Comparison of ENCODE assay signal across 9 cellular contexts in the genomic region with DNA sequence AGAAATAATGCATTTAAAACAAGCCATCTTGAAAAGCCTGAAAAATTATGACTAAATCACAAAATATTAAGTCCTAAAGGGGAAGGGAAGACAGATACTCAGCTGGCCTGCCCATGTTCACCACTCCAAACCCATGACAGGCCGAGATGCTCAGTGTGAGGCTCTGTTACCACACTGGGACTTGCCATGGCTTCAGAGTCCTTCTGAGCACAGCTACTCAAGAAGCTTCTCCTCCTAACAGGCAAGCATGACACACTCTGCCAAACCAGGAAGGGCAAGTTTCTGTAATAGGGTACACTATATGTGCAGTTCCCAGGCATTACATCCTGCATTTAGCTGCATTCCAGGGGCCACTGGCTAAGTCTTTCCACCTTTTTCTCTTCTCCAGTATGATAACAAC. TPM values are rescaled to one million over a fixed set of nuclear protein-coding genes. Genes with fewer than 3 reads are reported as not detected.
DNase-seq lines count a peak whose midpoint lies in the region; ATAC-seq, FAIRE-seq and TF ChIP-seq lines count a peak whose summit lies in the region.
"Had no signal": no experiment of that assay in that cellular context is flagged by ENCODE, and none has a peak within 500 bp of the region (broad histone marks: within the 10 kb centered on the region; RNA-seq: fewer than 3 reads in every experiment).

No MANE protein-coding gene starts in this region.

- no peaks in the 10 kb centered on the region for H3K27me3 Mint-ChIP-seq in astrocyte (ENCODE audit: low read depth, unreplicated experiment)

- no peaks in the 10 kb centered on the region for H4K20me1 ChIP-seq in astrocyte (ENCODE audit: insufficient read depth, low read length)

- no peak for FAIRE-seq in astrocyte (lab: Jason Lieb, UNC)

- no peak overlapping the region for H3K4me3 Mint-ChIP-seq in astrocyte (ENCODE audit: unreplicated experiment)

- no peaks in the 10 kb centered on the region for H3K36me3 Mint-ChIP-seq in astrocyte (ENCODE audit: low read depth, unreplicated experiment)

- no peak for TF ChIP-seq CTCF in astrocyte (IDR thresholded peaks at IDR 0.05; ENCODE audit: insufficient read depth, low read depth, low read length)

- no peak overlapping the region for H3K4me3 ChIP-seq in astrocyte (ENCODE audit: insufficient read depth, low read depth, low read length)

- no peak overlapping the region for H3K4me2 ChIP-seq in astrocyte (ENCODE audit: low read length)

- H3K9me3 Mint-ChIP-seq in astrocyte (ENCODE audit: unreplicated experiment) = peaks cover 2% of the 10 kb centered on the region

- peaks cover 3% of the 10 kb centered on the region for H3K4me1 Mint-ChIP-seq in astrocyte (ENCODE audit: low read depth, unreplicated experiment)

- no peaks in the 10 kb centered on the region for H3K27me3 ChIP-seq in astrocyte (ENCODE audit: insufficient read depth, low read length)

- H3K4me1 ChIP-seq in astrocyte (ENCODE audit: insufficient read depth, low read length) = no peaks in the 10 kb centered on the region

- DNase-seq in astrocyte (ENCODE audit: low read depth) (no peak), AG08396 (ENCODE audit: low spot score) (no peak), DMS53 treated with DMSO at 0.1 percent for 48 hours (lab: John Stamatoyannopoulos, UW; ENCODE audit: unreplicated experiment) (no peak), T-helper 9 cell (no peak)
- no peak for DNase-seq in stimulated activated CD4-positive, alpha-beta T cell treated with anti-CD3 and anti-CD28 coated beads, Interleukin-4, amount 100 ng/mL, for 24 hours

- H3K27ac ChIP-seq in astrocyte (ENCODE audit: low read depth, low read length) = no peak overlapping the region
- H3K27ac ChIP-seq: parathyroid adenoma had no signal

- H3K27ac Mint-ChIP-seq in astrocyte (ENCODE audit: unreplicated experiment) = no peak overlapping the region

- H3K9ac ChIP-seq in astrocyte (ENCODE audit: low read length) = no peak overlapping the region
- H3K9ac ChIP-seq: parathyroid adenoma had no signal

- peak overlapping the region; percentile 56 for H2AFZ ChIP-seq in astrocyte (ENCODE audit: low read depth, low read length)
- H2AFZ ChIP-seq: parathyroid adenoma had no signal

- H3K36me3 ChIP-seq in astrocyte (ENCODE audit: insufficient read depth, low read length) = no peaks in the 10 kb centered on the region

- H3K79me2 ChIP-seq in astrocyte (ENCODE audit: insufficient read depth, low read length) = no peaks in the 10 kb centered on the region
- H3K79me2 ChIP-seq: parathyroid adenoma had no signal

- peak; percentile 38 for ATAC-seq in GM18511 (IDR thresholded peaks at IDR 0.05; ENCODE audit: unreplicated experiment)
- ATAC-seq in GM21390 (IDR thresholded peaks at IDR 0.05; ENCODE audit: unreplicated experiment) = peak; percentile 26
- peak; percentile 40 for ATAC-seq in HG03196 (IDR thresholded peaks at IDR 0.05; ENCODE audit: unreplicated experiment)

- no peaks in the 10 kb centered on the region for H3K9me3 ChIP-seq in astrocyte (ENCODE audit: insufficient read depth, low read depth, low read length)

RNA-seq across cellular contexts. Expression of a gene that starts 34.0 kb away (rescaled TPM):
- total RNA-seq in astrocyte = not detected in 2 replicates
